8 cellular contexts compared by ENCODE assay signal in the genomic region with DNA sequence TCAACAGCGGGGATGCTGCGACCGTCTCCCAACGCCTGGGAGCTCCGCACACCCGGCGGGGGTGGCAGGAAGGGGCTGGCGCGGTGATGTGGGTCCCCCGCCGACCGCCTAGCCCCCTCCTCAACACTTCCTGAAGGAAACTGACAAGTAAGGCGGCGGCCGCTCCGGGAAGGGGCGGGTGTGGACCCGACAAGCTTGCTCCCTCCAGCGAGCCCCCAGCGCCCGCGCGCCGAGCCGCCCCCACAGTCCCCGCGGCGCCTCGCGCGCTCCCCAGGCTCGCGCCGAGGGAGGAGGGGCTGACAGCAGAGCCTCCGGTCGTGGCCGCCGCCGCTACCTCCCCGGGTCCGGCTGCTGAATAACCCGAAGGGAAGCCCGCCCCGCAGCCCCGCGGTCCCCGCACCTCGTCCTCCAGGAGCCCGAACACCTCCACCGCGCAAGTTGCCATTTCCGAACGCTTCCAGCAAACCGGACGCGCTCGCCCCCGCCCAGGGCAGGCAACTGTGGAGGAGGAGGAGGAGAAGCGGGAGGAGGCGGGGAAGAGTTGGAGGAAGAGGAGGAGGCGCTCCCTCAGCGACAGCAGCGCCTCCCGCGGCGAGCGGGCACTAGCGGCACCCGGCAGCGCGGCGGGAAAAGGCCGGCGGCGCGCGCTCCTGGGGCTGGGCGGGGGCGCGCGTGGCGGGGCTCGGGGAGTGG. TPM values are rescaled to one million over a fixed set of nuclear protein-coding genes. Genes with fewer than 3 reads are reported as not detected.
A peak's percentile ranks its signal among the peaks of the same experiment; 100 is the strongest.
DNase-seq lines count a peak whose midpoint lies in the region; ATAC-seq, FAIRE-seq and TF ChIP-seq lines count a peak whose summit lies in the region.

A gene (minus strand): TSS at position 502 of the 693 bp plus-strand sequence. CDS start 57 bp downstream, at position 445.

- peak within 1 kb of the TSS; percentile 74 to 81 for H3K27ac ChIP-seq in mucosa of rectum (ENCODE audit: low read depth in 2 of 2, low read length in 2 of 2)

- H3K9me3 ChIP-seq in mucosa of rectum (ENCODE audit: control insufficient read depth in 2 of 2, low read length in 2 of 2), result no peaks in the 10 kb centered on the region

- H3K4me3 ChIP-seq in epithelial cell of proximal tubule (ENCODE audit: low read depth, low read length) (peak within 1 kb of the TSS; percentile 82), mucosa of rectum (ENCODE audit: low read length in 2 of 2) (peak within 1 kb of the TSS; percentile 82 to 89)

- peak; percentile 49 for TF ChIP-seq CTCF in epithelial cell of proximal tubule (conservative IDR thresholded peaks at IDR 0.05; ENCODE audit: low read depth, low read length)

- peaks cover 0 to 3% of the 10 kb centered on the region in 2 donors for H3K4me1 ChIP-seq in mucosa of rectum (ENCODE audit: control insufficient read depth in 2 of 2, insufficient read depth in 2 of 2, low read length in 2 of 2)

- FAIRE-seq in HTR-8/SVneo (lab: Jason Lieb, UNC), result peak; percentile 72

- ATAC-seq in GM21367 (IDR thresholded peaks at IDR 0.05; ENCODE audit: unreplicated experiment), result peak; percentile 93

- H3K27me3 ChIP-seq in mucosa of rectum (ENCODE audit: control insufficient read depth in 2 of 2, insufficient read depth in 2 of 2, low read length in 2 of 2), result no peaks in the 10 kb centered on the region

- peak within 1 kb of the TSS; percentile 70 to 73 for H3K9ac ChIP-seq in mucosa of rectum (ENCODE audit: low read depth in 1 of 2, low read length in 2 of 2)

- H3K36me3 ChIP-seq in mucosa of rectum (ENCODE audit: control insufficient read depth in 2 of 2, insufficient read depth in 2 of 2, low read length in 2 of 2), result no peaks in the 10 kb centered on the region

- DNase-seq in CMK (ENCODE audit: low read depth) (peak; percentile 49), HTR-8/SVneo (ENCODE audit: insufficient read length, low spot score) (peak; percentile 76), OCI-M1 (lab: John Stamatoyannopoulos, UW) (peak; percentile 92), activated T-cell treated with anti-CD3 and anti-CD28 coated beads for 48 hours (ENCODE audit: low read depth) (peak; percentile 70), epithelial cell of proximal tubule (ENCODE audit: low read depth) (no peak)
- DNase-seq in stimulated activated CD8-positive, alpha-beta memory T cell treated with anti-CD3 and anti-CD28 coated beads, Interleukin-4, amount 100 ng/mL, for 4 hours (ENCODE audit: low read depth in 2 of 2, low spot score in 1 of 2), result peak; percentile 31 to 56

RNA-seq across cellular contexts. Expression of the gene that starts here (rescaled TPM):
- total RNA-seq in epithelial cell of proximal tubule, result 15.6 and 25.3 TPM in 2 replicates
